8 cellular contexts compared by ENCODE assay signal in the genomic region with DNA sequence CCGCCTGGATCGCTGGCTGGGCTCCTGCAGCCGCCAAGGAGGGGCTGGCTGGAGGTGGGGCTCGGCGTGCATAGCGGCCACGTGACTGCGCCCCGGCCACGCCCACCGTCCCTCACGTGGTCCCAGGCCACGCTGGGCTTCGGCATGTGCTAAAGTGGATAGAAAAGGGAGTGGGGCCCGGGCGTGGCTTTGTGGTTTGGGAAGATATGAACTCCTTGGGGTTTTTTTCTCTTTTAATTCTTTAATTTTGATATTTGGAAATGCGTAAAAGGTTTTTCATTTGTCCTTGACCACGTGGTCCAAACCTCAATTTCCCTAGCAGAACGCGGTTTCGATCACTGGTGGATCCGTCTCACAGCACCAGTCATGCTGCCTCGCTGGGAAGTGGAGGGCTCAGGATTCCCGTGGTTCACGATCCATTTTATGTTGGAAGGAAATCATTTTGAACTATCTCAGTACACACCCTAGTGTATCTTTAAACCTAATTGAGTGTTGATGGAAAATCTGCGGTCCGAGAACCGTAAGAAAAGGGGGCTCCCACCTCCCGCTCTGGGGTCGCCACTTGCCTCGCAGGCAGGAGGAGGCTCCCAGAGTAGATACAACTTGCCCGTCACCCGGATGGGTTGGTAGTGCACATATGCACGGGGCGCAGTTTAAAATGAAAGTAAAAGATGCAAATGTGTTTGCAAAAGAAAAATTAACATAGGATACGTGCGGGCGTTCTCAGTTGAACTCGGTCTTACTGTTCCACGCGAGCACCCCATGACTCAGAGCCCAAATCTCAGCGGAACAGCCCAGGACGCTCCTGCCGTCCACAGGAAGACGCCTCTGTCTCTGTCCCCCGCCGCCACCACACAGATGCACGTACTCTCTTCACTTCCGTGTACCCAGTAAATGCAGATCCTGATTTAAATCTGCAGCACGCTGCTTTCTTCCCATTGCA.
DNase-seq lines count a peak whose midpoint lies in the region; ATAC-seq lines count a peak whose summit lies in the region.

No MANE protein-coding gene starts in this region.

- DNase-seq in NCI-H2227 (lab: John Stamatoyannopoulos, UW; ENCODE audit: unreplicated experiment) (peak; percentile 91), dermis microvascular lymphatic vessel endothelial cell (ENCODE audit: low read depth in 2 of 2) (peak; percentile 40 to 72), medulla oblongata (ENCODE audit: extremely low spot score) (peak; percentile 70), SJCRH30 (no peak)
- DNase-seq in activated CD4-positive, alpha-beta T cell treated with anti-CD3 and anti-CD28 coated beads, Interleukin-2, amount 50 U/mL, for 24 hours (ENCODE audit: low read depth in 1 of 2, low spot score in 1 of 2): peak; percentile 49 to 60
- peak; percentile 45 to 57 for DNase-seq in stimulated activated CD8-positive, alpha-beta memory T cell treated with anti-CD3 and anti-CD28 coated beads, Interleukin-15, amount 100 ng/mL, for 4 hours (ENCODE audit: low read depth in 2 of 2)

- no peak overlapping the region for H3K4me3 ChIP-seq in SJCRH30

- H3K36me3 ChIP-seq in SJCRH30: no peaks in the 10 kb centered on the region

- H3K27ac ChIP-seq in SJCRH30: no peak overlapping the region

- ATAC-seq in GM18502 (IDR thresholded peaks at IDR 0.05; ENCODE audit: poor library complexity, unreplicated experiment): peak; percentile 93
- peak; percentile 90 for ATAC-seq in HG02938 (IDR thresholded peaks at IDR 0.05; ENCODE audit: unreplicated experiment)

- H3K9me3 ChIP-seq in SJCRH30 (replicated peaks): no peaks in the 10 kb centered on the region

- H3K4me1 ChIP-seq in SJCRH30: no peaks in the 10 kb centered on the region

- no peaks in the 10 kb centered on the region for H3K27me3 ChIP-seq in SJCRH30

Comparison
In these comparisons a context has a peak if more than half of its experiments do, and no peak if none do; other contexts are left out.
1. DNase-seq: peak in NCI-H2227 (single experiment), activated CD4-positive, alpha-beta T cell treated with anti-CD3 and anti-CD28 coated beads, Interleukin-2, amount 50 U/mL, for 24 hours (2 of 2), dermis microvascular lymphatic vessel endothelial cell (2 of 2), medulla oblongata (single experiment) and stimulated activated CD8-positive, alpha-beta memory T cell treated with anti-CD3 and anti-CD28 coated beads, Interleukin-15, amount 100 ng/mL, for 4 hours (2 of 2); none in SJCRH30 (0 of 2).